8 cellular contexts compared by ENCODE assay signal in genomic region chrX:23667239-23668177, GRCh38. TPM values are rescaled to one million over a fixed set of nuclear protein-coding genes. Genes with fewer than 3 reads are reported as not detected.
A peak's percentile ranks its signal among the peaks of the same experiment; 100 is the strongest.
DNase-seq lines count a peak whose midpoint lies in the region; ATAC-seq and TF ChIP-seq lines count a peak whose summit lies in the region.

Gene PRDX4 (plus strand): TSS chrX:23667493. CDS start chrX:23667571, 78 bp downstream.

- H3K36me3 Mint-ChIP-seq in T-cell (peaks cover 2% of the 10 kb centered on the region), progenitor cell of endocrine pancreas (ENCODE audit: insufficient read depth) (peaks cover 9% of the 10 kb centered on the region)

- ATAC-seq in HG02759 (IDR thresholded peaks at IDR 0.05; ENCODE audit: unreplicated experiment) (peak; percentile 74), T-cell (replicated peaks in 1 of 4) (peak; percentile 87 to 94 (median 89)), left cardiac atrium (peak; percentile 99), upper lobe of right lung (peak; percentile 100)

- H3K4me3 Mint-ChIP-seq in T-cell, result peak within 1 kb of the TSS; percentile 83 to 90 (median 84)
- peak within 1 kb of the TSS; percentile 85 for H3K4me3 Mint-ChIP-seq in progenitor cell of endocrine pancreas (ENCODE audit: low read depth)

- peaks cover 20 to 24% (median 22%) of the 10 kb centered on the region in 3 donors for H3K4me1 Mint-ChIP-seq in T-cell
- H3K4me1 Mint-ChIP-seq in progenitor cell of endocrine pancreas (ENCODE audit: low read depth), result peaks cover 19% of the 10 kb centered on the region

- peak in 1 of 2 donors; percentile 68 for TF ChIP-seq POLR2A in adrenal gland (IDR thresholded peaks at IDR 0.05)

- H3K9me3 Mint-ChIP-seq in T-cell, result no peaks in the 10 kb centered on the region
- no peaks in the 10 kb centered on the region for H3K9me3 Mint-ChIP-seq in progenitor cell of endocrine pancreas (ENCODE audit: low read depth)

- H3K27ac Mint-ChIP-seq in T-cell (peak within 1 kb of the TSS; percentile 87 to 92), progenitor cell of endocrine pancreas (peak within 1 kb of the TSS; percentile 91)

- CTCF ChIA-PET in T-cell (lab: Charles Lee), result interaction anchor here in 1 of 2 donors (1.1 kb wide), 1 partner anchor 234 kb away, joined by 5 read pairs; no protein-coding TSS in a partner anchor

- no peak for TF ChIP-seq CTCF in GM12875 (IDR thresholded peaks at IDR 0.05; ENCODE audit: borderline replicate concordance, insufficient read depth, low read depth, low read length)
- no peak for TF ChIP-seq CTCF in adrenal gland (IDR thresholded peaks at IDR 0.05)
- TF ChIP-seq CTCF in progenitor cell of endocrine pancreas (IDR thresholded peaks at IDR 0.05; ENCODE audit: unreplicated experiment), result peak; percentile 18
- TF ChIP-seq CTCF in upper lobe of right lung (IDR thresholded peaks at IDR 0.05), result no peak

- H3K4me3 ChIP-seq in GM12875 (ENCODE audit: low read depth, low read length), result peak within 1 kb of the TSS; percentile 77
- H3K4me3 ChIP-seq in adrenal gland, result peak within 1 kb of the TSS in 3 of 4 donors; percentile 27 to 66 (median 48)
- peak within 1 kb of the TSS; percentile 64 for H3K4me3 ChIP-seq in upper lobe of right lung

- 0 to 25% (median 11%) methylated on average over 11 to 72 of the region's 73 CpGs for WGBS in adrenal gland, 4 donors

- POLR2A ChIA-PET in T-cell (lab: Charles Lee), result interaction anchor here in 1 of 2 donors (0.6 to 1.8 kb wide), 5 partner anchors 21 to 386 kb away, joined by 3 to 5 read pairs (median 3); partner anchors contain the start of genes ACOT9 and SAT1

- H3K9me3 ChIP-seq in adrenal gland (replicated peaks in 1 of 3) (no peaks in the 10 kb centered on the region), upper lobe of right lung (no peaks in the 10 kb centered on the region)

- intact Hi-C loops in adrenal gland (cut with DNase I), result no loop called here
- intact Hi-C loops in left cardiac atrium (cut with DNase I), result no loop called here
- intact Hi-C loops in upper lobe of right lung (cut with DNase I), result no loop called here

- H3K27ac ChIP-seq in adrenal gland (peak within 1 kb of the TSS in 2 of 5 donors; percentile 78 to 82), upper lobe of right lung (peak within 1 kb of the TSS; percentile 80)

- no peaks in the 10 kb centered on the region for H3K36me3 ChIP-seq in adrenal gland (replicated peaks in 1 of 2)
- H3K36me3 ChIP-seq in upper lobe of right lung, result no peaks in the 10 kb centered on the region

- H3K27me3 ChIP-seq in adrenal gland (no peaks in the 10 kb centered on the region), upper lobe of right lung (no peaks in the 10 kb centered on the region)

- DNase-seq in NCI-H1417 (lab: John Stamatoyannopoulos, UW) (peak; percentile 71 to 94 (median 91)), T-cell (peak; percentile 28 to 69 (median 54)), adrenal gland (peak; percentile 91 to 94 (median 92)), left cardiac atrium (peak; percentile 91), progenitor cell of endocrine pancreas (ENCODE audit: low spot score, unreplicated experiment) (peak; percentile 86), upper lobe of right lung (peak; percentile 95)

- H3K4me1 ChIP-seq in adrenal gland (replicated peaks in 1 of 2) (peaks cover 0 to 8% of the 10 kb centered on the region in 2 donors), upper lobe of right lung (no peaks in the 10 kb centered on the region)

- H3K27me3 Mint-ChIP-seq in T-cell, result peaks cover 0 to 3% of the 10 kb centered on the region in 2 donors
- H3K27me3 Mint-ChIP-seq in progenitor cell of endocrine pancreas, result no peaks in the 10 kb centered on the region

RNA-seq across cellular contexts. Expression of gene PRDX4, which starts in this region (rescaled TPM):
- total RNA-seq in T-cell (10 to 100 TPM in 3 of 5 donors, 1 to 10 TPM in 2; 8.4 to 16.6 (median 14.2) TPM), adrenal gland (100 to 1,000 TPM in 6 of 8 donors, 10 to 100 TPM in 2; 86.7 to 250 (median 136) TPM), left cardiac atrium (10 to 100 TPM; 65.2 to 77.4 TPM), progenitor cell of endocrine pancreas (133 and 151 TPM in 2 replicates), upper lobe of right lung (37.7 TPM)
- polyA plus RNA-seq in adrenal gland, result 100 to 1,000 TPM in 1 of 3 donors, 10 to 100 TPM in 2; 23.1 to 220 (median 37.2) TPM
